Comparison of ENCODE assay signal across 1 cellular context in the genomic region with DNA sequence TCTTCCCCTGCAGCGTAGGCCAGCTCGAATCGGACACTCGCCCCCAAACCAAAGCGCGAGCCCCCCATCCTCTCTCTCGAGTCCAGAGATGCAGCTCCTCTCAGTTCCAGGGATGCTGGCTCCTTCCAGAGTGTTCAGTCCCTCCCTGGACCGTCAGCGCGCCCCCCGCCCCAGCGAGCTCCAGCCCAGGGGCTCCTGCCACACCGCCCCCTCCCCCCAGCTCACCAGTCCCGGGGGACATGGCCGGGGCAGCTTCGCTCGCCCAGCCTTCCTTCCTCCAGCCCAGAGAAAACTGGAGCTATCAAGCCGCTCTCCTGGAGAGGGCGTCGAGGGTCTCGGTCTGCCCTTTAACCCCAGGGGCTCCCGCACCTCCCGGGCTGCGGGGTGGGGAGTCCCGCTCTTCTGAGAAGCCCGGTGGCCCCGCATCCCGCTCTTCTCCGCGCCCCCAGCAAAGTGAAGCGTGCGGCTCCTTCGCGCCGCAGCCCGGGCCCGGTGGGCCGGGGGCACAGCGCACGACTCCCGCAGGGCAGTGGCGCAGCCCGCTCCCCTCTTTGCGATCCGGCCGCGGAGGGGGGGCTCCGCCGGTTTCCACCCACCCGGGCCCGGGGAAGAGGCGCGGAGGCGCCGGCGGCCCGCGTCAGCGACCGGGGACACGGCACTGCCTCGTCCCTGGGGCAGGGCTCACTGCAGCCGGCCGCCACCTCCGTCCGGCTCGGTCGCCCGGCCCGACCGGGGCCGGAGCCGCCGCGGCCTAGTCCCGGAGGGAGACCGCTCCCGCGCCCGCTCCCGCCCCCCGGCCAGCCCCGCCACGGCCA.
TF ChIP-seq lines count a peak whose summit lies in the region.

No MANE protein-coding gene starts in this region.

TF ChIP-seq in GM23338, 12 proteins besides CTCF, POLR2A, EP300 and RAD21:
- TF ChIP-seq, protein P1, sequence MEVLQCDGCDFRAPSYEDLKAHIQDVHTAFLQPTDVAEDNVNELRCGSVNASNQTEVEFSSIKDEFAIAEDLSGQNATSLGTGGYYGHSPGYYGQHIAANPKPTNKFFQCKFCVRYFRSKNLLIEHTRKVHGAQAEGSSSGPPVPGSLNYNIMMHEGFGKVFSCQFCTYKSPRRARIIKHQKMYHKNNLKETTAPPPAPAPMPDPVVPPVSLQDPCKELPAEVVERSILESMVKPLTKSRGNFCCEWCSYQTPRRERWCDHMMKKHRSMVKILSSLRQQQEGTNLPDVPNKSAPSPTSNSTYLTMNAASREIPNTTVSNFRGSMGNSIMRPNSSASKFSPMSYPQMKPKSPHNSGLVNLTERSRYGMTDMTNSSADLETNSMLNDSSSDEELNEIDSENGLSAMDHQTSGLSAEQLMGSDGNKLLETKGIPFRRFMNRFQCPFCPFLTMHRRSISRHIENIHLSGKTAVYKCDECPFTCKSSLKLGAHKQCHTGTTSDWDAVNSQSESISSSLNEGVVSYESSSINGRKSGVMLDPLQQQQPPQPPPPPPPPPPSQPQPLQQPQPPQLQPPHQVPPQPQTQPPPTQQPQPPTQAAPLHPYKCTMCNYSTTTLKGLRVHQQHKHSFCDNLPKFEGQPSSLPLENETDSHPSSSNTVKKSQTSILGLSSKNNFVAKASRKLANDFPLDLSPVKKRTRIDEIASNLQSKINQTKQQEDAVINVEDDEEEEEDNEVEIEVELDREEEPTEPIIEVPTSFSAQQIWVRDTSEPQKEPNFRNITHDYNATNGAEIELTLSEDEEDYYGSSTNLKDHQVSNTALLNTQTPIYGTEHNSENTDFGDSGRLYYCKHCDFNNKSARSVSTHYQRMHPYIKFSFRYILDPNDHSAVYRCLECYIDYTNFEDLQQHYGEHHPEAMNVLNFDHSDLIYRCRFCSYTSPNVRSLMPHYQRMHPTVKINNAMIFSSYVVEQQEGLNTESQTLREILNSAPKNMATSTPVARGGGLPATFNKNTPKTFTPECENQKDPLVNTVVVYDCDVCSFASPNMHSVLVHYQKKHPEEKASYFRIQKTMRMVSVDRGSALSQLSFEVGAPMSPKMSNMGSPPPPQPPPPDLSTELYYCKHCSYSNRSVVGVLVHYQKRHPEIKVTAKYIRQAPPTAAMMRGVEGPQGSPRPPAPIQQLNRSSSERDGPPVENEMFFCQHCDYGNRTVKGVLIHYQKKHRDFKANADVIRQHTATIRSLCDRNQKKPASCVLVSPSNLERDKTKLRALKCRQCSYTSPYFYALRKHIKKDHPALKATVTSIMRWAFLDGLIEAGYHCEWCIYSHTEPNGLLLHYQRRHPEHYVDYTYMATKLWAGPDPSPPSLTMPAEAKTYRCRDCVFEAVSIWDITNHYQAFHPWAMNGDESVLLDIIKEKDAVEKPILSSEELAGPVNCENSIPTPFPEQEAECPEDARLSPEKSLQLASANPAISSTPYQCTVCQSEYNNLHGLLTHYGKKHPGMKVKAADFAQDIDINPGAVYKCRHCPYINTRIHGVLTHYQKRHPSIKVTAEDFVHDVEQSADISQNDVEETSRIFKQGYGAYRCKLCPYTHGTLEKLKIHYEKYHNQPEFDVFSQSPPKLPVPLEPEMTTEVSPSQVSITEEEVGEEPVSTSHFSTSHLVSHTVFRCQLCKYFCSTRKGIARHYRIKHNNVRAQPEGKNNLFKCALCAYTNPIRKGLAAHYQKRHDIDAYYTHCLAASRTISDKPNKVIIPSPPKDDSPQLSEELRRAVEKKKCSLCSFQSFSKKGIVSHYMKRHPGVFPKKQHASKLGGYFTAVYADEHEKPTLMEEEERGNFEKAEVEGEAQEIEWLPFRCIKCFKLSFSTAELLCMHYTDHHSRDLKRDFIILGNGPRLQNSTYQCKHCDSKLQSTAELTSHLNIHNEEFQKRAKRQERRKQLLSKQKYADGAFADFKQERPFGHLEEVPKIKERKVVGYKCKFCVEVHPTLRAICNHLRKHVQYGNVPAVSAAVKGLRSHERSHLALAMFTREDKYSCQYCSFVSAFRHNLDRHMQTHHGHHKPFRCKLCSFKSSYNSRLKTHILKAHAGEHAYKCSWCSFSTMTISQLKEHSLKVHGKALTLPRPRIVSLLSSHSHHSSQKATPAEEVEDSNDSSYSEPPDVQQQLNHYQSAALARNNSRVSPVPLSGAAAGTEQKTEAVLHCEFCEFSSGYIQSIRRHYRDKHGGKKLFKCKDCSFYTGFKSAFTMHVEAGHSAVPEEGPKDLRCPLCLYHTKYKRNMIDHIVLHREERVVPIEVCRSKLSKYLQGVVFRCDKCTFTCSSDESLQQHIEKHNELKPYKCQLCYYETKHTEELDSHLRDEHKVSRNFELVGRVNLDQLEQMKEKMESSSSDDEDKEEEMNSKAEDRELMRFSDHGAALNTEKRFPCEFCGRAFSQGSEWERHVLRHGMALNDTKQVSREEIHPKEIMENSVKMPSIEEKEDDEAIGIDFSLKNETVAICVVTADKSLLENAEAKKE (CRISPR knock-in tag; IDR thresholded peaks at IDR 0.05): no peak
- no peak for TF ChIP-seq STAT1 (IDR thresholded peaks at IDR 0.05; ENCODE audit: unreplicated experiment)
- no peak for TF ChIP-seq EZH2 (IDR thresholded peaks at IDR 0.05; ENCODE audit: low read depth, unreplicated experiment)
- no peak for TF ChIP-seq CREB1 (CRISPR knock-in tag; IDR thresholded peaks at IDR 0.05; ENCODE audit: low read depth)
- TF ChIP-seq EZH2phosphoT487 (IDR thresholded peaks at IDR 0.05; ENCODE audit: unreplicated experiment): no peak
- TF ChIP-seq NANOG (IDR thresholded peaks at IDR 0.05; ENCODE audit: borderline replicate concordance): no peak
- TF ChIP-seq ZNF114 (CRISPR knock-in tag; IDR thresholded peaks at IDR 0.05): no peak
- no peak for TF ChIP-seq JUNB (IDR thresholded peaks at IDR 0.05; ENCODE audit: unreplicated experiment)
- TF ChIP-seq, protein P2, sequence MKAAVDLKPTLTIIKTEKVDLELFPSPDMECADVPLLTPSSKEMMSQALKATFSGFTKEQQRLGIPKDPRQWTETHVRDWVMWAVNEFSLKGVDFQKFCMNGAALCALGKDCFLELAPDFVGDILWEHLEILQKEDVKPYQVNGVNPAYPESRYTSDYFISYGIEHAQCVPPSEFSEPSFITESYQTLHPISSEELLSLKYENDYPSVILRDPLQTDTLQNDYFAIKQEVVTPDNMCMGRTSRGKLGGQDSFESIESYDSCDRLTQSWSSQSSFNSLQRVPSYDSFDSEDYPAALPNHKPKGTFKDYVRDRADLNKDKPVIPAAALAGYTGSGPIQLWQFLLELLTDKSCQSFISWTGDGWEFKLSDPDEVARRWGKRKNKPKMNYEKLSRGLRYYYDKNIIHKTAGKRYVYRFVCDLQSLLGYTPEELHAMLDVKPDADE (IDR thresholded peaks at IDR 0.05): no peak
- no peak for TF ChIP-seq POLR2AphosphoS5 (IDR thresholded peaks at IDR 0.05; ENCODE audit: low read depth)
